In the genomic region with DNA sequence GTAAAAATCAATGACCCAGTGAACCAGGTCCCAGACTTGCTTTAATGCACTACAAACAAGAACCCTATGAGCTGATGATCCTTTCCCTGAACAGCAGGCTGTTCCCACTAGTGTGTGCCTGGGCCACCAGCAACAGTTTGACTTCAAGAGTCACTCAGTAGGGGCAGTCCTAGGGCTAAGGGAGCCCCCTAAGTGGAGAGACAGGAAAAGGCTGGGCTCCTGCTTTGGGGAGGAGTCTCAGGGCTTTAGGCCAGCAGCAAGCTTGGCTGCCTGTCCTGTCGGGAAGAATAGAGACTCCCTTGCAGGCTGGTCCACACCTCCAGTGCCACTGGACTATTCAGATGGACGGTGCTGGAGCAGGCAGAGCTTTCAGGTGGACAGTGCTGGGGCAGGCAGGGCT, we compare ENCODE assay signal across 21 cellular contexts. TPM values are rescaled to one million over a fixed set of nuclear protein-coding genes. Genes with fewer than 3 reads are reported as not detected.
"Had no signal": no experiment of that assay in that cellular context is flagged by ENCODE, and none has a peak within 500 bp of the region (broad histone marks: within the 10 kb centered on the region; RNA-seq: fewer than 3 reads in every experiment).

No MANE protein-coding gene starts in this region.

- H3K4me1 ChIP-seq: gastrocnemius medialis, lower lobe of right lung had no signal

- H3K4me3 Mint-ChIP-seq: immature natural killer cell, memory B cell, mesothelial cell of epicardium, natural killer cell, neural crest cell had no signal

- H3K4me2 ChIP-seq: smooth muscle cell had no signal

- H3K27ac ChIP-seq: dorsolateral prefrontal cortex, gastrocnemius medialis, heart right ventricle, left ventricle myocardium inferior, lower lobe of right lung, ovary had no signal

- H3K27me3 ChIP-seq: dorsolateral prefrontal cortex, ovary had no signal

- H3K4me1 Mint-ChIP-seq: mesothelial cell of epicardium had no signal

- H3K9me3 ChIP-seq: gastrocnemius medialis, heart right ventricle, left ventricle myocardium inferior, lower lobe of right lung, ovary had no signal

- DNase-seq: cortex of kidney; dorsolateral prefrontal cortex; effector CD8-positive, alpha-beta T cell; gastrocnemius medialis; heart right ventricle; immature natural killer cell; left ventricle myocardium inferior; lower lobe of right lung; natural killer cell; nucleus accumbens; ovary; right cardiac atrium; stimulated activated CD4-positive, alpha-beta T cell treated with anti-CD3 and anti-CD28 coated beads, Interleukin-2, amount 100 ng/mL, for 48 hours; stimulated activated naive CD4-positive, alpha-beta T cell treated with Interleukin-2 at 50 U/mL for 16 hours; trophoblast cell had no signal

- H3K4me3 ChIP-seq: dorsolateral prefrontal cortex, gastrocnemius medialis, heart right ventricle, left ventricle myocardium inferior, lower lobe of right lung, ovary, smooth muscle cell had no signal

- H3K36me3 Mint-ChIP-seq: immature natural killer cell, memory B cell, mesothelial cell of epicardium, natural killer cell had no signal

- H3K9me3 Mint-ChIP-seq: immature natural killer cell, memory B cell, mesothelial cell of epicardium, natural killer cell, neural crest cell had no signal

- H3K36me3 ChIP-seq: gastrocnemius medialis, heart right ventricle, left ventricle myocardium inferior, lower lobe of right lung, ovary had no signal

- ATAC-seq: esophagus mucosa, gastrocnemius medialis, lower lobe of right lung, natural killer cell, right cardiac atrium had no signal

- H3K27ac Mint-ChIP-seq: immature natural killer cell, memory B cell, mesothelial cell of epicardium, natural killer cell had no signal

RNA-seq across cellular contexts. Expression of a gene that starts 29.4 kb away (rescaled TPM):
- total RNA-seq: natural killer cell had no signal
- polyA plus RNA-seq: keratinocyte had no signal
